16 cellular contexts compared by ENCODE assay signal in genomic region chr7:85773116-85773783, GRCh38.
DNase-seq lines count a peak whose midpoint lies in the region; ATAC-seq and TF ChIP-seq lines count a peak whose summit lies in the region.
"Had no signal": no experiment of that assay in that cellular context is flagged by ENCODE, and none has a peak within 500 bp of the region (broad histone marks: within the 10 kb centered on the region; RNA-seq: fewer than 3 reads in every experiment).

No MANE protein-coding gene starts in this region.

- intact Hi-C loops in sciatic nerve (cut with DNase I) = no loop called here

- H2AFZ ChIP-seq in neural progenitor cell (replicated peaks) = no peak overlapping the region

- H3K4me2 ChIP-seq in neural progenitor cell = no peak overlapping the region

- no peaks in the 10 kb centered on the region for H3K9me3 Mint-ChIP-seq in neural progenitor cell
- H3K9me3 Mint-ChIP-seq: endodermal cell, IgD-negative memory B cell had no signal

- H3K36me3 Mint-ChIP-seq in neural progenitor cell = no peaks in the 10 kb centered on the region
- H3K36me3 Mint-ChIP-seq: IgD-negative memory B cell had no signal

- no peaks in the 10 kb centered on the region for H3F3A ChIP-seq in neural progenitor cell (ENCODE audit: low read depth)

- H3K36me3 ChIP-seq in RWPE2 (ENCODE audit: low read depth) (no peaks in the 10 kb centered on the region), neural progenitor cell (no peaks in the 10 kb centered on the region)
- H3K36me3 ChIP-seq: cardiac muscle cell, heart right ventricle, tibial artery had no signal

- in situ Hi-C loops in GM13977 (cut with MboI; ENCODE audit: low pct_unique_long_range_greater_than_20kb, low sequenced_read_pairs, unreplicated experiment) = no loop called here

- H3K4me1 ChIP-seq in RWPE2 (ENCODE audit: insufficient read depth, poor library complexity, severe bottlenecking) (no peaks in the 10 kb centered on the region), neural progenitor cell (no peaks in the 10 kb centered on the region)
- H3K4me1 ChIP-seq: heart right ventricle, tibial artery had no signal

- DNase-seq in GM03348 (ENCODE audit: low spot score) = peak; percentile 45
- no peak for DNase-seq in RWPE2 (ENCODE audit: low spot score)
- peak; percentile 91 for DNase-seq in fibroblast of peridontal ligament (ENCODE audit: extremely low read depth)
- no peak for DNase-seq in sciatic nerve (ENCODE audit: low spot score)
- no peak for DNase-seq in DMS114 treated with DMSO at 0.1 percent for 48 hours (lab: John Stamatoyannopoulos, UW; ENCODE audit: unreplicated experiment)
- no peak for DNase-seq in neural progenitor cell (ENCODE audit: low spot score)
- no peak for DNase-seq in GM13977 (ENCODE audit: low spot score)
- DNase-seq: activated gamma-delta T cell treated with Interleukin-2 at 50 U/mL for 16 hours, endodermal cell, heart right ventricle, NCI-H1105 treated with DMSO at 0.1 percent for 48 hours, NCI-H446 treated with DMSO at 0.1 percent for 48 hours, tibial artery had no signal

- H3K79me2 ChIP-seq in neural progenitor cell (ENCODE audit: low read depth) = no peaks in the 10 kb centered on the region

- H3K4me3 ChIP-seq in RWPE2 (ENCODE audit: severe bottlenecking) (no peak overlapping the region), neural progenitor cell (no peak overlapping the region)
- H3K4me3 ChIP-seq: cardiac muscle cell, heart right ventricle, tibial artery had no signal

- TF ChIP-seq CTCF in RWPE2 (IDR thresholded peaks at IDR 0.05; ENCODE audit: poor library complexity, severe bottlenecking) = no peak
- no peak for TF ChIP-seq CTCF in neural progenitor cell (IDR thresholded peaks at IDR 0.05)
- TF ChIP-seq CTCF in GM13977 (IDR thresholded peaks at IDR 0.05; ENCODE audit: extremely low read depth, insufficient read depth, missing control alignments) = no peak

- H3K4me1 Mint-ChIP-seq in neural progenitor cell = no peaks in the 10 kb centered on the region
- H3K4me1 Mint-ChIP-seq: IgD-negative memory B cell had no signal

- no peaks in the 10 kb centered on the region for H3K9me3 ChIP-seq in RWPE2 (ENCODE audit: severe bottlenecking)
- H3K9me3 ChIP-seq in neural progenitor cell (ENCODE audit: low read depth) = no peaks in the 10 kb centered on the region
- H3K9me3 ChIP-seq: heart right ventricle, tibial artery had no signal

- no peak overlapping the region for H3K27ac Mint-ChIP-seq in neural progenitor cell
- H3K27ac Mint-ChIP-seq: endodermal cell, IgD-negative memory B cell had no signal

- ATAC-seq in RWPE2 (ENCODE audit: low read depth) = peak; percentile 29; the same call in 1 of the 3 replicates
- ATAC-seq in sciatic nerve = peak; percentile 85
- ATAC-seq in GM18517 (IDR thresholded peaks at IDR 0.05; ENCODE audit: unreplicated experiment) = no peak

- H4K20me1 ChIP-seq in neural progenitor cell (ENCODE audit: low read depth) = no peaks in the 10 kb centered on the region

- no peaks in the 10 kb centered on the region for H3K27me3 Mint-ChIP-seq in neural progenitor cell (ENCODE audit: insufficient read depth, low read depth)
- H3K27me3 Mint-ChIP-seq: IgD-negative memory B cell had no signal

- H3K27me3 ChIP-seq in RWPE2 (ENCODE audit: insufficient read depth, poor library complexity, severe bottlenecking) (peaks cover 4% of the 10 kb centered on the region), neural progenitor cell (peaks cover 31% of the 10 kb centered on the region)
- H3K27me3 ChIP-seq: cardiac muscle cell, heart right ventricle, tibial artery had no signal

- no peak overlapping the region for H3K4me3 Mint-ChIP-seq in neural progenitor cell
- H3K4me3 Mint-ChIP-seq: endodermal cell, IgD-negative memory B cell had no signal

- H3K9ac ChIP-seq in neural progenitor cell = no peak overlapping the region

- H3K27ac ChIP-seq in RWPE2 (ENCODE audit: poor library complexity, severe bottlenecking) (no peak overlapping the region), neural progenitor cell (no peak overlapping the region)
- H3K27ac ChIP-seq: cardiac muscle cell, tibial artery had no signal

Comparison
In these comparisons a context has a peak if more than half of its experiments do, and no peak if none do; other contexts are left out.
1. DNase-seq: peak in GM03348 (single experiment) and fibroblast of peridontal ligament (single experiment); none in RWPE2 (single experiment), sciatic nerve (single experiment), DMS114 treated with DMSO at 0.1 percent for 48 hours (single experiment), neural progenitor cell (single experiment) and GM13977 (single experiment).